In the genomic region with DNA sequence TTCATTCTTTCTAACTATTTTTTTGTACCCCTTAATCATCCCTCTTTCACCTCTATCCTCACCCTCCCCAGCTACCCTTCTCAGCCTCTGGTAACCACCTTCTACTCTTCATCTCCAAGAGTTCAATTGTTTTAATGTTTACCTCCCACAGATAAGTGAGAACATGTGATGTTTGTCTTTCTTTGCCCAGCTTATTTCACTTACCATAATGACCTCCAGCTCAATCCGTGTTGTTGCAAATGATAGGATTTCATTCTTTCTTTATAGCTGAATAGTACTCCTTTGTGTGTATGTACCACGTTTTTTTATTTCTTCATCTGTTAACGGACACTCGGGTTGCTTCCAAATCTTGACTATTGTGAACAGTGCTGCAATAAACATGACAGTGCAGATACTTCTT, we compare ENCODE assay signal across 17 cellular contexts. TPM values are rescaled to one million over a fixed set of nuclear protein-coding genes. Genes with fewer than 3 reads are reported as not detected.
DNase-seq lines count a peak whose midpoint lies in the region; ATAC-seq and TF ChIP-seq lines count a peak whose summit lies in the region.
"Had no signal": no experiment of that assay in that cellular context is flagged by ENCODE, and none has a peak within 500 bp of the region (broad histone marks: within the 10 kb centered on the region; RNA-seq: fewer than 3 reads in every experiment).

No MANE protein-coding gene starts in this region.

- peaks cover 2% of the 10 kb centered on the region for H3K27me3 Mint-ChIP-seq in neural progenitor cell (ENCODE audit: insufficient read depth, low read depth)

- H3K9ac ChIP-seq in PC-3 (ENCODE audit: low read length) (no peak overlapping the region), neural progenitor cell (no peak overlapping the region)
- H3K9ac ChIP-seq: GM23248 had no signal

- H3F3A ChIP-seq in PC-3 (ENCODE audit: low read length, unreplicated experiment) (no peaks in the 10 kb centered on the region), neural progenitor cell (ENCODE audit: low read depth) (no peaks in the 10 kb centered on the region)

- TF ChIP-seq CTCF in PC-3 (conservative IDR thresholded peaks at IDR 0.05; ENCODE audit: low read depth, low read length) (no peak), neural progenitor cell (IDR thresholded peaks at IDR 0.05) (no peak)

- peak overlapping the region; percentile 24 for H3K27ac Mint-ChIP-seq in neural progenitor cell
- H3K27ac Mint-ChIP-seq: CD4-positive, CD25-positive, alpha-beta regulatory T cell had no signal

- H3K4me2 ChIP-seq in PC-3 (ENCODE audit: low read length) = peak overlapping the region; percentile 27
- no peak overlapping the region for H3K4me2 ChIP-seq in neural progenitor cell

- H3K36me3 ChIP-seq in PC-3 (ENCODE audit: low read depth, low read length) = no peaks in the 10 kb centered on the region
- no peaks in the 10 kb centered on the region for H3K36me3 ChIP-seq in neural progenitor cell
- H3K36me3 ChIP-seq: BE2C, HAP-1 had no signal

- no peaks in the 10 kb centered on the region for H3K9me2 ChIP-seq in PC-3 (replicated peaks; ENCODE audit: low read length)

- H3K27ac ChIP-seq in PC-3 (ENCODE audit: low read length) (no peak overlapping the region), neural progenitor cell (no peak overlapping the region)
- H3K27ac ChIP-seq: GM23248, HL-60 had no signal

- DNase-seq in NCI-H510A treated with DMSO at 0.1 percent for 48 hours (lab: John Stamatoyannopoulos, UW) = peak; percentile 23
- no peak for DNase-seq in NCI-H510A (lab: John Stamatoyannopoulos, UW)
- DNase-seq in NCI-H2029 (lab: John Stamatoyannopoulos, UW) = peak; percentile 56
- DNase-seq in PC-3 = no peak
- DNase-seq in neural progenitor cell (ENCODE audit: low spot score) = no peak
- DNase-seq in inferior parietal cortex (ENCODE audit: extremely low spot score) = no peak
- DNase-seq in stimulated activated naive CD4-positive, alpha-beta T cell treated with Interleukin-2 at 50 U/mL for 16 hours (lab: John Stamatoyannopoulos, UW) = no peak
- DNase-seq: BE2C; C1 segment of cervical spinal cord; Caco-2; CD4-positive, CD25-positive, alpha-beta regulatory T cell; GM23248; IMR-90 had no signal

- ATAC-seq in PC-3 = no peak
- no peak for ATAC-seq in HG03469 (IDR thresholded peaks at IDR 0.05; ENCODE audit: unreplicated experiment)
- ATAC-seq: K562 had no signal

- POLR2A ChIA-PET in PC-3 (lab: Charles Lee; ENCODE audit: unreplicated experiment) = interaction anchor here (0.5 kb wide), 1 partner anchor 182 kb away, joined by 3 read pairs; no protein-coding TSS in a partner anchor

- no peaks in the 10 kb centered on the region for H3K36me3 Mint-ChIP-seq in neural progenitor cell
- H3K36me3 Mint-ChIP-seq: CD4-positive, CD25-positive, alpha-beta regulatory T cell had no signal

- H3K9me3 Mint-ChIP-seq in neural progenitor cell = peaks cover 8% of the 10 kb centered on the region

- CTCF ChIA-PET in PC-3 (lab: Charles Lee) = no interaction called here

- intact Hi-C loops in PC-3 (cut with micrococcal nuclease) = no loop called here

- H3K4me1 ChIP-seq in PC-3 (ENCODE audit: insufficient read depth, low read length) (no peaks in the 10 kb centered on the region), neural progenitor cell (no peaks in the 10 kb centered on the region)
- H3K4me1 ChIP-seq: BE2C, Caco-2, HAP-1 had no signal

- H4K20me1 ChIP-seq in PC-3 (ENCODE audit: low read length) (no peaks in the 10 kb centered on the region), neural progenitor cell (ENCODE audit: low read depth) (no peaks in the 10 kb centered on the region)

- H3K79me2 ChIP-seq in PC-3 (ENCODE audit: low read length) = no peaks in the 10 kb centered on the region
- no peaks in the 10 kb centered on the region for H3K79me2 ChIP-seq in neural progenitor cell (ENCODE audit: low read depth)

- no TSS peak for BruUV-seq in PC-3 (replicated peaks; lab: Mats Ljungman, UMichigan)

- peaks cover 5% of the 10 kb centered on the region for H3K4me1 Mint-ChIP-seq in neural progenitor cell
- H3K4me1 Mint-ChIP-seq: CD4-positive, CD25-positive, alpha-beta regulatory T cell had no signal

- no peaks in the 10 kb centered on the region for H3K27me3 ChIP-seq in PC-3 (ENCODE audit: low read length)
- no peaks in the 10 kb centered on the region for H3K27me3 ChIP-seq in neural progenitor cell
- H3K27me3 ChIP-seq: BE2C had no signal

- no peak overlapping the region; the same call in 1 of the 2 replicates for H3K4me3 ChIP-seq in PC-3 (ENCODE audit: low read length)
- no peak overlapping the region for H3K4me3 ChIP-seq in neural progenitor cell
- H3K4me3 ChIP-seq: GM23248, HAP-1, K562 had no signal

- H2AFZ ChIP-seq in PC-3 (ENCODE audit: low read length) = no peak overlapping the region
- no peak overlapping the region for H2AFZ ChIP-seq in neural progenitor cell (replicated peaks)
- H2AFZ ChIP-seq: GM23248 had no signal

- no peaks in the 10 kb centered on the region for H3K9me3 ChIP-seq in PC-3 (ENCODE audit: low read length)
- H3K9me3 ChIP-seq in neural progenitor cell (ENCODE audit: low read depth) = no peaks in the 10 kb centered on the region
- H3K9me3 ChIP-seq: BE2C, HAP-1 had no signal

- H3K4me3 Mint-ChIP-seq in neural progenitor cell = no peak overlapping the region
- H3K4me3 Mint-ChIP-seq: CD4-positive, CD25-positive, alpha-beta regulatory T cell had no signal

RNA-seq across cellular contexts. Expression of a gene that starts 22.1 kb away (rescaled TPM):
- 0.26 and 0.40 TPM in 2 replicates for total RNA-seq in PC-3 (2014; rRNA removed)
- 0.74 and 1.0 TPM in 2 replicates for total RNA-seq in neural progenitor cell (ENCODE audit: low replicate concordance)
- total RNA-seq: CD4-positive, CD25-positive, alpha-beta regulatory T cell; GM23248 had no signal

RNA-seq across cellular contexts. Expression of a gene that starts 42.7 kb away (rescaled TPM):
- total RNA-seq in PC-3 (2014; rRNA removed) (197 and 273 TPM in 2 replicates), neural progenitor cell (ENCODE audit: low replicate concordance) (158 and 238 TPM in 2 replicates)

RNA-seq across cellular contexts. Expression of a gene that starts 42.9 kb away (rescaled TPM):
- 3.1 and 10.2 TPM in 2 replicates for total RNA-seq in PC-3 (2014; rRNA removed)
- 13.4 and 16.8 TPM in 2 replicates for total RNA-seq in neural progenitor cell (ENCODE audit: low replicate concordance)

Comparison
In these comparisons a context has a peak if more than half of its experiments do, and no peak if none do; other contexts are left out.
1. DNase-seq: peak in NCI-H510A treated with DMSO at 0.1 percent for 48 hours (single experiment) and NCI-H2029 (single experiment); none in NCI-H510A (single experiment), PC-3 (single experiment), neural progenitor cell (single experiment), inferior parietal cortex (single experiment) and stimulated activated naive CD4-positive, alpha-beta T cell treated with Interleukin-2 at 50 U/mL for 16 hours (single experiment).